ENCODE assay signal across 24 cellular contexts in genomic region chr11:5831196-5831829, GRCh38. TPM values are rescaled to one million over a fixed set of nuclear protein-coding genes. Genes with fewer than 3 reads are reported as not detected.
"Had no signal": no experiment of that assay in that cellular context is flagged by ENCODE, and none has a peak within 500 bp of the region (broad histone marks: within the 10 kb centered on the region; RNA-seq: fewer than 3 reads in every experiment).

No MANE protein-coding gene starts in this region.

- H3K4me1 Mint-ChIP-seq: activated B cell treated with CpG ODN at 0.5 μM for 24 hours; activated CD4-positive, alpha-beta T cell treated with anti-CD3 and anti-CD28 coated beads, Interleukin-2, amount 10 ng/mL, durations not matched to agents 7 days and 5 days; neural crest cell; stimulated activated naive CD8-positive, alpha-beta T cell treated with anti-CD3 and anti-CD28 coated beads, Interleukin-15, amount 100 ng/mL, for 72 hours had no signal

- H3K27ac Mint-ChIP-seq: activated B cell treated with CpG ODN at 0.5 μM for 24 hours; activated CD4-positive, alpha-beta T cell treated with anti-CD3 and anti-CD28 coated beads, Interleukin-2, amount 10 ng/mL, durations not matched to agents 7 days and 5 days; activated T-helper 2 cell treated with anti-CD3 and anti-CD28 coated beads, Interferon-gamma antibody, Interleukin-2, Interleukin-4, amounts not matched to agents 10 μg/mL and 5 μg/mL and 100 μg/mL, durations not matched to agents 14 hours and 24 hours and 36 hours had no signal

- H3K27me3 Mint-ChIP-seq: activated CD4-positive, alpha-beta T cell treated with anti-CD3 and anti-CD28 coated beads, Interleukin-2, amount 10 ng/mL, durations not matched to agents 7 days and 5 days had no signal

- H3K4me3 ChIP-seq: adrenal gland, colonic mucosa, heart left ventricle, thoracic aorta had no signal

- H3K4me1 ChIP-seq: adrenal gland, colonic mucosa, heart left ventricle, parathyroid adenoma had no signal

- H3K36me3 ChIP-seq: adrenal gland, colonic mucosa, heart left ventricle, thoracic aorta had no signal

- H3K27me3 ChIP-seq: adrenal gland, colonic mucosa, heart left ventricle had no signal

- H2AFZ ChIP-seq: parathyroid adenoma had no signal

- H3K9ac ChIP-seq: parathyroid adenoma had no signal

- DNase-seq: activated B cell treated with CpG ODN at 0.5 μM for 24 hours; activated CD4-positive, alpha-beta T cell treated with anti-CD3 and anti-CD28 coated beads, Interleukin-2, amount 10 ng/mL, durations not matched to agents 7 days and 5 days; activated naive CD4-positive, alpha-beta T cell treated with anti-CD3 and anti-CD28 coated beads, Interleukin-2, amount 50 U/mL, for 16 hours; activated T-cell treated with anti-CD3 and anti-CD28 coated beads for 4 hours; adrenal gland; caudate nucleus; colonic mucosa; effector CD4-positive, alpha-beta T cell; heart left ventricle; left ventricle myocardium superior; stimulated activated CD4-positive, alpha-beta T cell treated with anti-CD3 and anti-CD28 coated beads, Interleukin-15, amount 100 ng/mL, for 24 hours; stimulated activated CD4-positive, alpha-beta T cell treated with anti-CD3 and anti-CD28 coated beads, Interleukin-4, amount 100 ng/mL, for 24 hours; stimulated activated naive CD8-positive, alpha-beta T cell treated with anti-CD3 and anti-CD28 coated beads, Interleukin-15, amount 100 ng/mL, for 72 hours had no signal

- ATAC-seq: left ventricle myocardium superior; stimulated activated naive CD8-positive, alpha-beta T cell treated with anti-CD3 and anti-CD28 coated beads, Interleukin-15, amount 100 ng/mL, for 72 hours had no signal

- H3K27ac ChIP-seq: adrenal gland, colonic mucosa, heart left ventricle, parathyroid adenoma, thoracic aorta had no signal

- H3K4me3 Mint-ChIP-seq: activated B cell treated with CpG ODN at 0.5 μM for 24 hours; activated CD4-positive, alpha-beta T cell treated with anti-CD3 and anti-CD28 coated beads, Interleukin-2, amount 10 ng/mL, durations not matched to agents 7 days and 5 days; neural crest cell; stimulated activated naive CD8-positive, alpha-beta T cell treated with anti-CD3 and anti-CD28 coated beads, Interleukin-15, amount 100 ng/mL, for 72 hours had no signal

- H3K9me3 Mint-ChIP-seq: activated B cell treated with CpG ODN at 0.5 μM for 24 hours; activated CD4-positive, alpha-beta T cell treated with anti-CD3 and anti-CD28 coated beads, Interleukin-2, amount 10 ng/mL, durations not matched to agents 7 days and 5 days; activated T-helper 2 cell treated with anti-CD3 and anti-CD28 coated beads, Interferon-gamma antibody, Interleukin-2, Interleukin-4, amounts not matched to agents 10 μg/mL and 5 μg/mL and 100 μg/mL, durations not matched to agents 14 hours and 24 hours and 36 hours; stimulated activated naive CD8-positive, alpha-beta T cell treated with anti-CD3 and anti-CD28 coated beads, Interleukin-15, amount 100 ng/mL, for 72 hours had no signal

- H3K9me3 ChIP-seq: adrenal gland, colonic mucosa, heart left ventricle, thoracic aorta had no signal

- H3K79me2 ChIP-seq: parathyroid adenoma had no signal

- FAIRE-seq: frontal cortex had no signal

RNA-seq across cellular contexts. Expression of gene OR52E6, which starts 10.4 kb away (rescaled TPM):
- total RNA-seq: activated B cell treated with CpG ODN at 0.5 μM for 24 hours; activated CD4-positive, alpha-beta T cell treated with anti-CD3 and anti-CD28 coated beads, Interleukin-2, amount 10 ng/mL, durations not matched to agents 7 days and 5 days; activated CD8-positive, alpha-beta memory T cell treated with anti-CD3 and anti-CD28 coated beads for 36 hours; activated T-helper 2 cell treated with anti-CD3 and anti-CD28 coated beads, Interferon-gamma antibody, Interleukin-2, Interleukin-4, amounts not matched to agents 10 μg/mL and 5 μg/mL and 100 μg/mL, durations not matched to agents 14 hours and 24 hours and 36 hours; adrenal gland; colonic mucosa; fibroblast of lung; frontal cortex; heart left ventricle; kidney epithelial cell; left ventricle myocardium superior; mesenteric fat pad; neural crest cell; renal cortical epithelial cell; thoracic aorta; urinary bladder had no signal
- polyA plus RNA-seq: adrenal gland, fibroblast of lung, heart left ventricle, urinary bladder had no signal

RNA-seq across cellular contexts. Expression of gene OR52N2, which starts 22.6 kb away (rescaled TPM):
- total RNA-seq: activated B cell treated with CpG ODN at 0.5 μM for 24 hours; activated CD4-positive, alpha-beta T cell treated with anti-CD3 and anti-CD28 coated beads, Interleukin-2, amount 10 ng/mL, durations not matched to agents 7 days and 5 days; activated CD8-positive, alpha-beta memory T cell treated with anti-CD3 and anti-CD28 coated beads for 36 hours; activated T-helper 2 cell treated with anti-CD3 and anti-CD28 coated beads, Interferon-gamma antibody, Interleukin-2, Interleukin-4, amounts not matched to agents 10 μg/mL and 5 μg/mL and 100 μg/mL, durations not matched to agents 14 hours and 24 hours and 36 hours; adrenal gland; colonic mucosa; fibroblast of lung; frontal cortex; heart left ventricle; kidney epithelial cell; left ventricle myocardium superior; mesenteric fat pad; neural crest cell; renal cortical epithelial cell; thoracic aorta; urinary bladder had no signal
- polyA plus RNA-seq: adrenal gland, fibroblast of lung, heart left ventricle, urinary bladder had no signal

RNA-seq across cellular contexts. Expression of gene OR52E8, which starts 26.2 kb away (rescaled TPM):
- total RNA-seq: activated B cell treated with CpG ODN at 0.5 μM for 24 hours; activated CD4-positive, alpha-beta T cell treated with anti-CD3 and anti-CD28 coated beads, Interleukin-2, amount 10 ng/mL, durations not matched to agents 7 days and 5 days; activated CD8-positive, alpha-beta memory T cell treated with anti-CD3 and anti-CD28 coated beads for 36 hours; activated T-helper 2 cell treated with anti-CD3 and anti-CD28 coated beads, Interferon-gamma antibody, Interleukin-2, Interleukin-4, amounts not matched to agents 10 μg/mL and 5 μg/mL and 100 μg/mL, durations not matched to agents 14 hours and 24 hours and 36 hours; adrenal gland; colonic mucosa; fibroblast of lung; frontal cortex; heart left ventricle; kidney epithelial cell; left ventricle myocardium superior; mesenteric fat pad; neural crest cell; renal cortical epithelial cell; thoracic aorta; urinary bladder had no signal
- polyA plus RNA-seq: adrenal gland, fibroblast of lung, heart left ventricle, urinary bladder had no signal

RNA-seq across cellular contexts. Expression of gene OR52N1, which starts 40.2 kb away (rescaled TPM):
- total RNA-seq: activated B cell treated with CpG ODN at 0.5 μM for 24 hours; activated CD4-positive, alpha-beta T cell treated with anti-CD3 and anti-CD28 coated beads, Interleukin-2, amount 10 ng/mL, durations not matched to agents 7 days and 5 days; activated CD8-positive, alpha-beta memory T cell treated with anti-CD3 and anti-CD28 coated beads for 36 hours; activated T-helper 2 cell treated with anti-CD3 and anti-CD28 coated beads, Interferon-gamma antibody, Interleukin-2, Interleukin-4, amounts not matched to agents 10 μg/mL and 5 μg/mL and 100 μg/mL, durations not matched to agents 14 hours and 24 hours and 36 hours; adrenal gland; colonic mucosa; fibroblast of lung; frontal cortex; kidney epithelial cell; left ventricle myocardium superior; neural crest cell; renal cortical epithelial cell; urinary bladder had no signal
- polyA plus RNA-seq: adrenal gland, fibroblast of lung, heart left ventricle, urinary bladder had no signal

RNA-seq across cellular contexts. Expression of gene OR52N5, which starts 48.2 kb away (rescaled TPM):
- total RNA-seq: activated B cell treated with CpG ODN at 0.5 μM for 24 hours; activated CD4-positive, alpha-beta T cell treated with anti-CD3 and anti-CD28 coated beads, Interleukin-2, amount 10 ng/mL, durations not matched to agents 7 days and 5 days; activated CD8-positive, alpha-beta memory T cell treated with anti-CD3 and anti-CD28 coated beads for 36 hours; activated T-helper 2 cell treated with anti-CD3 and anti-CD28 coated beads, Interferon-gamma antibody, Interleukin-2, Interleukin-4, amounts not matched to agents 10 μg/mL and 5 μg/mL and 100 μg/mL, durations not matched to agents 14 hours and 24 hours and 36 hours; adrenal gland; colonic mucosa; fibroblast of lung; frontal cortex; heart left ventricle; kidney epithelial cell; left ventricle myocardium superior; neural crest cell; renal cortical epithelial cell; thoracic aorta; urinary bladder had no signal
- polyA plus RNA-seq: adrenal gland, fibroblast of lung, heart left ventricle, urinary bladder had no signal
